ENCODE assay signal across 9 cellular contexts in genomic region chr3:23324745-23325144, GRCh38.
DNase-seq lines count a peak whose midpoint lies in the region; ATAC-seq lines count a peak whose summit lies in the region.
"Had no signal": no experiment of that assay in that cellular context is flagged by ENCODE, and none has a peak within 500 bp of the region (broad histone marks: within the 10 kb centered on the region; RNA-seq: fewer than 3 reads in every experiment).

No MANE protein-coding gene starts in this region.

- ATAC-seq in GM19452 (IDR thresholded peaks at IDR 0.05; ENCODE audit: unreplicated experiment) (peak; percentile 62), left cardiac atrium (no peak)

- DNase-seq in A172 (ENCODE audit: low spot score) (peak; percentile 75), LoVo (ENCODE audit: low spot score) (peak; percentile 20), dermis blood vessel endothelial cell (peak; percentile 68), NCI-H2227 treated with DMSO at 0.1 percent for 48 hours (lab: John Stamatoyannopoulos, UW) (no peak), left cardiac atrium (no peak), GM19240 (ENCODE audit: insufficient read length, low spot score) (no peak)
- no peak for DNase-seq in activated naive CD4-positive, alpha-beta T cell treated with anti-CD3 and anti-CD28 coated beads for 36 hours
- DNase-seq: uterus had no signal

- peaks cover 34% of the 10 kb centered on the region for H3K4me1 Mint-ChIP-seq in activated naive CD4-positive, alpha-beta T cell treated with anti-CD3 and anti-CD28 coated beads for 36 hours (ENCODE audit: low read depth)

- no peaks in the 10 kb centered on the region for H3K9me3 Mint-ChIP-seq in activated naive CD4-positive, alpha-beta T cell treated with anti-CD3 and anti-CD28 coated beads for 36 hours

- CTCF ChIA-PET in activated naive CD4-positive, alpha-beta T cell treated with anti-CD3 and anti-CD28 coated beads for 36 hours (lab: Charles Lee), result no interaction called here

- no peak overlapping the region for H3K27ac Mint-ChIP-seq in activated naive CD4-positive, alpha-beta T cell treated with anti-CD3 and anti-CD28 coated beads for 36 hours

- H3K4me3 Mint-ChIP-seq in activated naive CD4-positive, alpha-beta T cell treated with anti-CD3 and anti-CD28 coated beads for 36 hours, result no peak overlapping the region

- intact Hi-C loops in left cardiac atrium (cut with DNase I), result no loop called here
- intact Hi-C loops in activated naive CD4-positive, alpha-beta T cell treated with anti-CD3 and anti-CD28 coated beads for 36 hours (cut with micrococcal nuclease), result loop anchor here (1.0 to 10.0 kb wide), 3 partner anchors 116 to 270 kb away; partner anchors contain the start of gene UBE2E2

- H3K36me3 Mint-ChIP-seq in activated naive CD4-positive, alpha-beta T cell treated with anti-CD3 and anti-CD28 coated beads for 36 hours (ENCODE audit: low read depth), result no peaks in the 10 kb centered on the region

- no peaks in the 10 kb centered on the region for H3K27me3 Mint-ChIP-seq in activated naive CD4-positive, alpha-beta T cell treated with anti-CD3 and anti-CD28 coated beads for 36 hours (ENCODE audit: low read depth)

Comparison
In these comparisons a context has a peak if more than half of its experiments do, and no peak if none do; other contexts are left out.
1. DNase-seq: peak in A172 (single experiment), LoVo (single experiment) and dermis blood vessel endothelial cell (single experiment); none in NCI-H2227 treated with DMSO at 0.1 percent for 48 hours (single experiment), left cardiac atrium (single experiment), GM19240 (single experiment) and activated naive CD4-positive, alpha-beta T cell treated with anti-CD3 and anti-CD28 coated beads for 36 hours (single experiment).